In genomic region chr16:57537596-57538234, GRCh38 we compare ENCODE assay signal across 10 cellular contexts. TPM values are rescaled to one million over a fixed set of nuclear protein-coding genes. Genes with fewer than 3 reads are reported as not detected.
DNase-seq lines count a peak whose midpoint lies in the region; ATAC-seq, FAIRE-seq and TF ChIP-seq lines count a peak whose summit lies in the region.
"Had no signal": no experiment of that assay in that cellular context is flagged by ENCODE, and none has a peak within 500 bp of the region (broad histone marks: within the 10 kb centered on the region; RNA-seq: fewer than 3 reads in every experiment).

No MANE protein-coding gene starts in this region.

- TF ChIP-seq CTCF in right lobe of liver (IDR thresholded peaks at IDR 0.05) (no peak), psoas muscle (IDR thresholded peaks at IDR 0.05) (no peak)

- no peak overlapping the region for H3K4me3 ChIP-seq in right lobe of liver
- no peak overlapping the region for H3K4me3 ChIP-seq in psoas muscle

- H3K36me3 Mint-ChIP-seq in T-helper 2 cell treated with Interferon-gamma antibody and Interleukin-4, amounts not matched to agents 5 μg/mL and 100 μg/mL, for 36 hours (ENCODE audit: low read depth) = no peaks in the 10 kb centered on the region

- 42% methylated on average over 8 of the region's 10 CpGs for WGBS in right lobe of liver (ENCODE audit: insufficient coverage, low coverage, low lambda C conversion rate, missing lambda C conversion rate)
- 59 to 73% (median 71%) methylated on average over 10 of the region's 10 CpGs for WGBS in psoas muscle, 3 donors

- no peaks in the 10 kb centered on the region for H3K27me3 Mint-ChIP-seq in T-helper 2 cell treated with Interferon-gamma antibody and Interleukin-4, amounts not matched to agents 5 μg/mL and 100 μg/mL, for 36 hours (ENCODE audit: low read depth)

- peak; percentile 98 for FAIRE-seq in GM19239 (lab: Jason Lieb, UNC)

- DNase-seq in Ammon's horn (ENCODE audit: low spot score) = peak; percentile 48
- DNase-seq in GM19239 (ENCODE audit: insufficient read length, low spot score) = no peak
- DNase-seq in T-helper 2 cell treated with Interferon-gamma antibody and Interleukin-4, amounts not matched to agents 5 μg/mL and 100 μg/mL, for 36 hours (ENCODE audit: low spot score) = no peak
- peak in 2 of 3 donors; percentile 7 to 25 for DNase-seq in right lobe of liver
- DNase-seq in DMS153 treated with DMSO at 0.1 percent for 48 hours (lab: John Stamatoyannopoulos, UW; ENCODE audit: unreplicated experiment) = no peak
- DNase-seq in AG08395 (ENCODE audit: low spot score) = no peak
- DNase-seq in psoas muscle = no peak
- DNase-seq in DMS79 treated with DMSO at 0.1 percent for 48 hours (lab: John Stamatoyannopoulos, UW) = no peak
- DNase-seq: NCI-H1092 treated with DMSO at 0.1 percent for 48 hours had no signal

- no peak for ATAC-seq in right lobe of liver
- no peak for ATAC-seq in psoas muscle

- H3K9me3 ChIP-seq in right lobe of liver = no peaks in the 10 kb centered on the region
- H3K9me3 ChIP-seq in psoas muscle = no peaks in the 10 kb centered on the region
- H3K9me3 ChIP-seq: vagina had no signal

- H3K27ac ChIP-seq in right lobe of liver = no peak overlapping the region
- no peak overlapping the region for H3K27ac ChIP-seq in psoas muscle

- H3K36me3 ChIP-seq in right lobe of liver = no peaks in the 10 kb centered on the region
- H3K36me3 ChIP-seq in psoas muscle (ENCODE audit: insufficient read depth in 1 of 2, low read depth in 1 of 2) = no peaks in the 10 kb centered on the region
- H3K36me3 ChIP-seq: vagina had no signal

- H3K27me3 ChIP-seq in right lobe of liver (no peaks in the 10 kb centered on the region), psoas muscle (ENCODE audit: insufficient read depth in 3 of 3, low read length in 2 of 3) (no peaks in the 10 kb centered on the region)
- H3K27me3 ChIP-seq: vagina had no signal

- peaks cover 56% of the 10 kb centered on the region for H3K4me1 Mint-ChIP-seq in T-helper 2 cell treated with Interferon-gamma antibody and Interleukin-4, amounts not matched to agents 5 μg/mL and 100 μg/mL, for 36 hours (ENCODE audit: low read depth)

- H3K9me3 Mint-ChIP-seq in T-helper 2 cell treated with Interferon-gamma antibody and Interleukin-4, amounts not matched to agents 5 μg/mL and 100 μg/mL, for 36 hours = no peaks in the 10 kb centered on the region

- intact Hi-C loops in right lobe of liver (cut with DNase I) = no loop called here
- intact Hi-C loops in psoas muscle (cut with DNase I) = no loop called here

- peak overlapping the region; percentile 74 for H3K27ac Mint-ChIP-seq in T-helper 2 cell treated with Interferon-gamma antibody and Interleukin-4, amounts not matched to agents 5 μg/mL and 100 μg/mL, for 36 hours

- peak overlapping the region; percentile 83 for H3K4me3 Mint-ChIP-seq in T-helper 2 cell treated with Interferon-gamma antibody and Interleukin-4, amounts not matched to agents 5 μg/mL and 100 μg/mL, for 36 hours

- TF ChIP-seq POLR2A in right lobe of liver (IDR thresholded peaks at IDR 0.05) = no peak

- H3K4me1 ChIP-seq in right lobe of liver (no peaks in the 10 kb centered on the region), psoas muscle (peaks cover 11% of the 10 kb centered on the region)

RNA-seq across cellular contexts. Expression of gene CCDC102A, which starts 1.3 kb away (rescaled TPM):
- total RNA-seq in right lobe of liver (1 to 10 TPM in 5 of 6 experiments, under 1 TPM in 1; 0.97 to 1.9 (median 1.2) TPM), psoas muscle (1 to 10 TPM; 1.2 to 2.4 (median 1.9) TPM)
- 1 to 10 TPM in 2 of 3 donors, under 1 TPM in 1; 0.95 to 2.1 (median 1.2) TPM for polyA plus RNA-seq in psoas muscle

RNA-seq across cellular contexts. Expression of gene ADGRG5, which starts 4.7 kb away (rescaled TPM):
- under 1 TPM in 4 of 6 experiments, not detected in 2; 0.09 to 0.54 (median 0.18) TPM for total RNA-seq in right lobe of liver
- total RNA-seq in psoas muscle = under 1 TPM in 3 of 4 donors, not detected in 1; 0.11 to 0.37 (median 0.19) TPM
- under 1 TPM in 1 of 3 donors, not detected in 2; 0.05 TPM for polyA plus RNA-seq in psoas muscle

RNA-seq across cellular contexts. Expression of gene DOK4, which starts 51.4 kb away (rescaled TPM):
- total RNA-seq in right lobe of liver (10 to 100 TPM; 20.0 to 62.1 (median 36.7) TPM), psoas muscle (1 to 10 TPM; 1.5 to 4.3 (median 2.4) TPM)
- polyA plus RNA-seq in psoas muscle = 1 to 10 TPM; 1.3 to 2.2 (median 1.5) TPM

Comparison
In these comparisons a context has a peak if more than half of its experiments do, and no peak if none do; other contexts are left out.
1. DNase-seq: peak in Ammon's horn (single experiment) and right lobe of liver (2 of 3); none in GM19239 (single experiment), T-helper 2 cell treated with Interferon-gamma antibody and Interleukin-4, amounts not matched to agents 5 μg/mL and 100 μg/mL, for 36 hours (single experiment), DMS153 treated with DMSO at 0.1 percent for 48 hours (single experiment), AG08395 (single experiment), psoas muscle (0 of 2) and DMS79 treated with DMSO at 0.1 percent for 48 hours (single experiment).